ENCODE assay signal across 23 cellular contexts in the genomic region with DNA sequence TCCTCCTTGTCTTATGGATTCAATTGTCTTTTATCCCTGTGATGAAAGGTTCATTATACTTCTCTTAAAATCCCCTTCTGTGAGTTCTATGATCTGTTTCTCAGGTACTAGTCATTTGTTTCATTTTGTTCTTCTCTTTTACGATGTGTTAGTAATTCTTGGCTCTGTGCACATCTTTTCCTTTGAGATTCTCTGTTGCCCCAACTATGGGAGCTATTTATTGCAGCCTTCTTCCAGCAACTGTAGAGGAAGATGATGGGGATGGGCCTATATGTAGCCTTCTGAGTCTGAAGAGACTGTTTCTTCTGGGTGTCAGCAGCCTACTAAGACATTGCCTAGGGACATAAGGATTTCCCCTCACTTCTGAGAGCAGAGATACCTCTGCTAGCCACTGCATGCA.
"Had no signal": no experiment of that assay in that cellular context is flagged by ENCODE, and none has a peak within 500 bp of the region (broad histone marks: within the 10 kb centered on the region; RNA-seq: fewer than 3 reads in every experiment).

No MANE protein-coding gene starts in this region.

- H3K4me3 Mint-ChIP-seq: naive thymus-derived CD8-positive, alpha-beta T cell; neural progenitor cell; type B pancreatic cell had no signal

- H3K27ac ChIP-seq: dorsolateral prefrontal cortex, heart left ventricle, neural progenitor cell, pancreas, suprapubic skin, thyroid gland had no signal

- ATAC-seq: heart left ventricle; left lobe of liver; mucosa of descending colon; naive thymus-derived CD8-positive, alpha-beta T cell; pancreas; right cardiac atrium; stimulated activated naive CD8-positive, alpha-beta T cell treated with anti-CD3 and anti-CD28 coated beads, Interleukin-15, Interleukin-2, amounts not matched to agents 100 U/mL and 50 U/mL, for 24 hours had no signal

- H3K4me1 ChIP-seq: heart left ventricle, neural progenitor cell, pancreas, suprapubic skin, thyroid gland had no signal

- H3K4me2 ChIP-seq: neural progenitor cell had no signal

- H3K27me3 ChIP-seq: heart left ventricle, neural progenitor cell, pancreas, suprapubic skin, thyroid gland had no signal

- DNase-seq: cortex of kidney; dorsolateral prefrontal cortex; effector CD8-positive, alpha-beta T cell; heart left ventricle; hypothalamus; islet precursor cell; mammary epithelial cell; mucosa of descending colon; naive thymus-derived CD8-positive, alpha-beta T cell; nucleus accumbens; pancreas; right cardiac atrium; small intestine; stimulated activated CD4-positive, alpha-beta T cell treated with anti-CD3 and anti-CD28 coated beads, Interleukin-12 subunit alpha, Interleukin-12 subunit beta, amount 100 ng/mL, for 4 hours; stimulated activated naive CD8-positive, alpha-beta T cell treated with anti-CD3 and anti-CD28 coated beads, Interleukin-15, Interleukin-2, amounts not matched to agents 100 U/mL and 50 U/mL, for 24 hours; thyroid gland had no signal

- H3K9ac ChIP-seq: neural progenitor cell had no signal

- H3K4me1 Mint-ChIP-seq: neural progenitor cell had no signal

- H2AFZ ChIP-seq: neural progenitor cell had no signal

- H3K27ac Mint-ChIP-seq: naive thymus-derived CD8-positive, alpha-beta T cell; neural progenitor cell; progenitor cell of endocrine pancreas; type B pancreatic cell had no signal

- H3K4me3 ChIP-seq: dorsolateral prefrontal cortex, heart left ventricle, mucosa of descending colon, neural progenitor cell, pancreas, suprapubic skin, thyroid gland had no signal

- H3K9me3 ChIP-seq: mucosa of descending colon, pancreas, suprapubic skin, thyroid gland had no signal

- H3K36me3 Mint-ChIP-seq: neural progenitor cell, type B pancreatic cell had no signal

- FAIRE-seq: frontal cortex, pancreas, small intestine, urothelium cell line had no signal

- H3K36me3 ChIP-seq: heart left ventricle, neural progenitor cell, pancreas, suprapubic skin, thyroid gland had no signal
